12 cellular contexts compared by ENCODE assay signal in genomic region chr1:162835157-162835899, GRCh38. TPM values are rescaled to one million over a fixed set of nuclear protein-coding genes. Genes with fewer than 3 reads are reported as not detected.
DNase-seq lines count a peak whose midpoint lies in the region; ATAC-seq and TF ChIP-seq lines count a peak whose summit lies in the region.
"Had no signal": no experiment of that assay in that cellular context is flagged by ENCODE, and none has a peak within 500 bp of the region (broad histone marks: within the 10 kb centered on the region; RNA-seq: fewer than 3 reads in every experiment).

No MANE protein-coding gene starts in this region.

- H3K4me3 Mint-ChIP-seq in activated T-helper 2 cell treated with anti-CD3 and anti-CD28 coated beads, Interferon-gamma antibody, Interleukin-2, Interleukin-4, amounts not matched to agents 10 μg/mL and 5 μg/mL and 100 μg/mL, durations not matched to agents 14 hours and 24 hours and 36 hours (ENCODE audit: low read depth), result no peak overlapping the region
- H3K4me3 Mint-ChIP-seq: naive B cell had no signal

- no peak for DNase-seq in activated T-helper 2 cell treated with anti-CD3 and anti-CD28 coated beads, Interferon-gamma antibody, Interleukin-2, Interleukin-4, amounts not matched to agents 10 μg/mL and 5 μg/mL and 100 μg/mL, durations not matched to agents 14 hours and 24 hours and 36 hours (ENCODE audit: low spot score)
- DNase-seq in mesenteric fat pad (ENCODE audit: low spot score) (no peak), lower leg skin (ENCODE audit: low spot score in 2 of 2) (no peak), NCI-H82 treated with DMSO at 0.1 percent for 48 hours (lab: John Stamatoyannopoulos, UW; ENCODE audit: unreplicated experiment) (no peak), NCI-H226 (no peak)
- DNase-seq: activated CD4-positive, alpha-beta T cell treated with anti-CD3 and anti-CD28 coated beads, Interleukin-2, amount 50 U/mL, for 48 hours; naive B cell had no signal

- peaks cover 10% of the 10 kb centered on the region for H3K36me3 Mint-ChIP-seq in activated T-helper 2 cell treated with anti-CD3 and anti-CD28 coated beads, Interferon-gamma antibody, Interleukin-2, Interleukin-4, amounts not matched to agents 10 μg/mL and 5 μg/mL and 100 μg/mL, durations not matched to agents 14 hours and 24 hours and 36 hours (ENCODE audit: low read depth)

- peak; percentile 93 for ATAC-seq in GM18499 (IDR thresholded peaks at IDR 0.05; ENCODE audit: insufficient read depth, unreplicated experiment)
- peak; percentile 97 for ATAC-seq in GM19455 (IDR thresholded peaks at IDR 0.05; ENCODE audit: unreplicated experiment)
- ATAC-seq in HG03039 (IDR thresholded peaks at IDR 0.05; ENCODE audit: unreplicated experiment), result peak; percentile 84
- ATAC-seq: Panc1 had no signal

- H3K27ac Mint-ChIP-seq in activated T-helper 2 cell treated with anti-CD3 and anti-CD28 coated beads, Interferon-gamma antibody, Interleukin-2, Interleukin-4, amounts not matched to agents 10 μg/mL and 5 μg/mL and 100 μg/mL, durations not matched to agents 14 hours and 24 hours and 36 hours, result peak overlapping the region; percentile 38

- 52 to 71% methylated on average over 3 of the region's 3 CpGs for WGBS in lower leg skin, 2 donors

- peaks cover 21% of the 10 kb centered on the region for H3K4me1 Mint-ChIP-seq in activated T-helper 2 cell treated with anti-CD3 and anti-CD28 coated beads, Interferon-gamma antibody, Interleukin-2, Interleukin-4, amounts not matched to agents 10 μg/mL and 5 μg/mL and 100 μg/mL, durations not matched to agents 14 hours and 24 hours and 36 hours (ENCODE audit: low read depth)
- H3K4me1 Mint-ChIP-seq: naive B cell had no signal

- no peak overlapping the region for H3K4me3 ChIP-seq in lower leg skin (ENCODE audit: low read depth, poor library complexity, severe bottlenecking)
- H3K4me3 ChIP-seq: HAP-1 had no signal

- peaks cover 11% of the 10 kb centered on the region for H3K27me3 Mint-ChIP-seq in activated T-helper 2 cell treated with anti-CD3 and anti-CD28 coated beads, Interferon-gamma antibody, Interleukin-2, Interleukin-4, amounts not matched to agents 10 μg/mL and 5 μg/mL and 100 μg/mL, durations not matched to agents 14 hours and 24 hours and 36 hours (ENCODE audit: low read depth)

- TF ChIP-seq CTCF in lower leg skin (IDR thresholded peaks at IDR 0.05), result no peak

- no peak for TF ChIP-seq POLR2A in lower leg skin (IDR thresholded peaks at IDR 0.05)

- H3K9me3 Mint-ChIP-seq in activated T-helper 2 cell treated with anti-CD3 and anti-CD28 coated beads, Interferon-gamma antibody, Interleukin-2, Interleukin-4, amounts not matched to agents 10 μg/mL and 5 μg/mL and 100 μg/mL, durations not matched to agents 14 hours and 24 hours and 36 hours, result peaks cover 36% of the 10 kb centered on the region

- intact Hi-C loops in activated T-helper 2 cell treated with anti-CD3 and anti-CD28 coated beads, Interferon-gamma antibody, Interleukin-2, Interleukin-4, amounts not matched to agents 10 μg/mL and 5 μg/mL and 100 μg/mL, durations not matched to agents 14 hours and 24 hours and 36 hours (cut with micrococcal nuclease), result loop anchor here (1.0 kb wide), 1 partner anchor 12 kb away; no protein-coding TSS in a partner anchor
- intact Hi-C loops in lower leg skin (cut with DNase I; ENCODE audit: low total_unique reads), result no loop called here

RNA-seq across cellular contexts. Expression of gene CCDC190, which starts 25.6 kb away (rescaled TPM):
- not detected in 2 replicates for total RNA-seq in activated T-helper 2 cell treated with anti-CD3 and anti-CD28 coated beads, Interferon-gamma antibody, Interleukin-2, Interleukin-4, amounts not matched to agents 10 μg/mL and 5 μg/mL and 100 μg/mL, durations not matched to agents 14 hours and 24 hours and 36 hours
- total RNA-seq in mesenteric fat pad (not detected), lower leg skin (not detected)

RNA-seq across cellular contexts. Expression of gene HSD17B7, which starts 44.8 kb away (rescaled TPM):
- total RNA-seq in activated T-helper 2 cell treated with anti-CD3 and anti-CD28 coated beads, Interferon-gamma antibody, Interleukin-2, Interleukin-4, amounts not matched to agents 10 μg/mL and 5 μg/mL and 100 μg/mL, durations not matched to agents 14 hours and 24 hours and 36 hours, result 35.2 and 38.6 TPM in 2 replicates
- total RNA-seq in mesenteric fat pad (8.9 TPM), lower leg skin (10 to 100 TPM; 12.8 to 25.0 (median 17.1) TPM)
